ENCODE assay signal across 21 cellular contexts in genomic region chr2:60820416-60821132, GRCh38.
DNase-seq lines count a peak whose midpoint lies in the region; ATAC-seq and TF ChIP-seq lines count a peak whose summit lies in the region.
"Had no signal": no experiment of that assay in that cellular context is flagged by ENCODE, and none has a peak within 500 bp of the region (broad histone marks: within the 10 kb centered on the region; RNA-seq: fewer than 3 reads in every experiment).

No MANE protein-coding gene starts in this region.

- H3K27ac ChIP-seq in KOPT-K1 (ENCODE audit: low read depth, low read length, poor library complexity, severe bottlenecking), result peak overlapping the region; percentile 76
- no peak overlapping the region for H3K27ac ChIP-seq in effector memory CD4-positive, alpha-beta T cell (ENCODE audit: insufficient read depth, low read length, poor library complexity, severe bottlenecking)
- no peak overlapping the region for H3K27ac ChIP-seq in MM.1S (ENCODE audit: low read length)
- H3K27ac ChIP-seq: A549, adrenal gland, upper lobe of left lung had no signal

- no peaks in the 10 kb centered on the region for H3K9me2 ChIP-seq in MM.1S (replicated peaks; ENCODE audit: insufficient read depth, low read length)

- no peaks in the 10 kb centered on the region for H4K20me1 ChIP-seq in MM.1S (ENCODE audit: insufficient read depth, low read length)

- H3K4me3 Mint-ChIP-seq in activated CD4-positive, alpha-beta T cell treated with anti-CD3 and anti-CD28 coated beads, Interleukin-2, amount 10 ng/mL, durations not matched to agents 24 days and 14 days, result peak overlapping the region; percentile 5
- no peak overlapping the region for H3K4me3 Mint-ChIP-seq in activated T-helper 2 cell treated with anti-CD3 and anti-CD28 coated beads, Interferon-gamma antibody, Interleukin-2, Interleukin-4, amounts not matched to agents 10 μg/mL and 5 μg/mL and 100 μg/mL, durations not matched to agents 14 hours and 24 hours and 36 hours (ENCODE audit: low read depth)
- H3K4me3 Mint-ChIP-seq in natural killer cell, result peak overlapping the region; percentile 50

- no peak overlapping the region for H3K4me2 ChIP-seq in MM.1S (ENCODE audit: low read depth, low read length)
- H3K4me2 ChIP-seq: A549 had no signal

- H3K4me3 ChIP-seq in effector memory CD4-positive, alpha-beta T cell (ENCODE audit: insufficient read depth, low read depth, low read length, poor library complexity, severe bottlenecking), result no peak overlapping the region
- no peak overlapping the region for H3K4me3 ChIP-seq in MM.1S (ENCODE audit: low read length)
- H3K4me3 ChIP-seq: A549, adrenal gland, upper lobe of left lung had no signal

- no peaks in the 10 kb centered on the region for H3F3A ChIP-seq in MM.1S (ENCODE audit: insufficient read depth, low read length)

- H3K9me3 Mint-ChIP-seq in activated CD4-positive, alpha-beta T cell treated with anti-CD3 and anti-CD28 coated beads, Interleukin-2, amount 10 ng/mL, durations not matched to agents 24 days and 14 days, result peaks cover 7% of the 10 kb centered on the region
- H3K9me3 Mint-ChIP-seq in activated T-helper 2 cell treated with anti-CD3 and anti-CD28 coated beads, Interferon-gamma antibody, Interleukin-2, Interleukin-4, amounts not matched to agents 10 μg/mL and 5 μg/mL and 100 μg/mL, durations not matched to agents 14 hours and 24 hours and 36 hours, result peaks cover 4% of the 10 kb centered on the region
- no peaks in the 10 kb centered on the region for H3K9me3 Mint-ChIP-seq in natural killer cell

- H3K9ac ChIP-seq in MM.1S (ENCODE audit: low read length), result no peak overlapping the region

- ATAC-seq in natural killer cell (no peak), GM18873 (IDR thresholded peaks at IDR 0.05; ENCODE audit: low FRiP score, unreplicated experiment) (no peak)
- ATAC-seq: A549, Right ventricle myocardium inferior had no signal

- H2AFZ ChIP-seq in MM.1S (ENCODE audit: low read length), result no peak overlapping the region

- peak overlapping the region; percentile 83 for H3K27ac Mint-ChIP-seq in activated CD4-positive, alpha-beta T cell treated with anti-CD3 and anti-CD28 coated beads, Interleukin-2, amount 10 ng/mL, durations not matched to agents 24 days and 14 days
- H3K27ac Mint-ChIP-seq in activated T-helper 2 cell treated with anti-CD3 and anti-CD28 coated beads, Interferon-gamma antibody, Interleukin-2, Interleukin-4, amounts not matched to agents 10 μg/mL and 5 μg/mL and 100 μg/mL, durations not matched to agents 14 hours and 24 hours and 36 hours, result peak overlapping the region; percentile 36
- peak overlapping the region; percentile 95 to 98 for H3K27ac Mint-ChIP-seq in natural killer cell

- no peaks in the 10 kb centered on the region for H3K79me2 ChIP-seq in MM.1S (ENCODE audit: low read length)

- no peak for DNase-seq in activated CD4-positive, alpha-beta T cell treated with anti-CD3 and anti-CD28 coated beads, Interleukin-2, amount 10 ng/mL, durations not matched to agents 24 days and 14 days
- DNase-seq in activated CD4-positive, alpha-beta T cell treated with anti-CD3 and anti-CD28 coated beads for 48 hours, result no peak
- no peak for DNase-seq in activated T-helper 2 cell treated with anti-CD3 and anti-CD28 coated beads, Interferon-gamma antibody, Interleukin-2, Interleukin-4, amounts not matched to agents 10 μg/mL and 5 μg/mL and 100 μg/mL, durations not matched to agents 14 hours and 24 hours and 36 hours (ENCODE audit: low spot score)
- no peak for DNase-seq in natural killer cell
- no peak for DNase-seq in effector memory CD4-positive, alpha-beta T cell
- no peak for DNase-seq in MM.1S
- DNase-seq: activated CD4-positive, alpha-beta T cell treated with anti-CD3 and anti-CD28 coated beads for 1 hour; activated T-cell treated with anti-CD3 and anti-CD28 coated beads, Interleukin-2, amount 50 U/mL, for 1 hour; adrenal gland; glutamatergic neuron; NCI-H146; NCI-H2171; NCI-H69; occipital lobe; retina; stimulated activated CD4-positive, alpha-beta T cell treated with anti-CD3 and anti-CD28 coated beads, Interleukin-4, amount 100 ng/mL, for 24 hours had no signal

- no peaks in the 10 kb centered on the region for H3K27me3 ChIP-seq in effector memory CD4-positive, alpha-beta T cell (replicated peaks; ENCODE audit: control insufficient read depth, insufficient read depth, low read length, poor library complexity, severe bottlenecking)
- peaks cover 12% of the 10 kb centered on the region; the same call in 1 of the 2 replicates for H3K27me3 ChIP-seq in MM.1S (replicated peaks; ENCODE audit: insufficient read depth, low read length)
- H3K27me3 ChIP-seq: adrenal gland, upper lobe of left lung had no signal

- TF ChIP-seq CTCF in natural killer cell (IDR thresholded peaks at IDR 0.05), result no peak
- TF ChIP-seq CTCF in MM.1S (IDR thresholded peaks at IDR 0.05; ENCODE audit: low read length), result no peak

- no peaks in the 10 kb centered on the region for H3K27me3 Mint-ChIP-seq in activated CD4-positive, alpha-beta T cell treated with anti-CD3 and anti-CD28 coated beads, Interleukin-2, amount 10 ng/mL, durations not matched to agents 24 days and 14 days
- no peaks in the 10 kb centered on the region for H3K27me3 Mint-ChIP-seq in activated T-helper 2 cell treated with anti-CD3 and anti-CD28 coated beads, Interferon-gamma antibody, Interleukin-2, Interleukin-4, amounts not matched to agents 10 μg/mL and 5 μg/mL and 100 μg/mL, durations not matched to agents 14 hours and 24 hours and 36 hours (ENCODE audit: low read depth)
- H3K27me3 Mint-ChIP-seq in natural killer cell (ENCODE audit: low read depth in 2 of 2), result no peaks in the 10 kb centered on the region

- intact Hi-C loops in activated CD4-positive, alpha-beta T cell treated with anti-CD3 and anti-CD28 coated beads, Interleukin-2, amount 10 ng/mL, durations not matched to agents 24 days and 14 days (cut with micrococcal nuclease), result no loop called here
- intact Hi-C loops in activated T-helper 2 cell treated with anti-CD3 and anti-CD28 coated beads, Interferon-gamma antibody, Interleukin-2, Interleukin-4, amounts not matched to agents 10 μg/mL and 5 μg/mL and 100 μg/mL, durations not matched to agents 14 hours and 24 hours and 36 hours (cut with micrococcal nuclease), result no loop called here
- intact Hi-C loops in natural killer cell (cut with micrococcal nuclease), result no loop called here

- H3K9me3 ChIP-seq in KOPT-K1 (ENCODE audit: insufficient read depth, low read length, poor library complexity, severe bottlenecking) (no peaks in the 10 kb centered on the region), MM.1S (replicated peaks; ENCODE audit: insufficient read depth, low read length) (no peaks in the 10 kb centered on the region)
- H3K9me3 ChIP-seq in effector memory CD4-positive, alpha-beta T cell (ENCODE audit: control insufficient read depth, low read length), result no peaks in the 10 kb centered on the region
- H3K9me3 ChIP-seq: A549, adrenal gland, upper lobe of left lung had no signal

- peaks cover 46% of the 10 kb centered on the region for H3K4me1 Mint-ChIP-seq in activated CD4-positive, alpha-beta T cell treated with anti-CD3 and anti-CD28 coated beads, Interleukin-2, amount 10 ng/mL, durations not matched to agents 24 days and 14 days
- peaks cover 43% of the 10 kb centered on the region for H3K4me1 Mint-ChIP-seq in activated T-helper 2 cell treated with anti-CD3 and anti-CD28 coated beads, Interferon-gamma antibody, Interleukin-2, Interleukin-4, amounts not matched to agents 10 μg/mL and 5 μg/mL and 100 μg/mL, durations not matched to agents 14 hours and 24 hours and 36 hours (ENCODE audit: low read depth)
- peaks cover 38 to 49% of the 10 kb centered on the region in 2 donors for H3K4me1 Mint-ChIP-seq in natural killer cell

- H3K4me1 ChIP-seq in effector memory CD4-positive, alpha-beta T cell (ENCODE audit: control insufficient read depth, insufficient read depth, low read length, poor library complexity, severe bottlenecking), result peaks cover 15% of the 10 kb centered on the region
- H3K4me1 ChIP-seq in MM.1S (ENCODE audit: low read length), result peaks cover 7% of the 10 kb centered on the region; the same call in 1 of the 2 replicates
- H3K4me1 ChIP-seq: adrenal gland, upper lobe of left lung had no signal

- peaks cover 5% of the 10 kb centered on the region for H3K36me3 Mint-ChIP-seq in activated CD4-positive, alpha-beta T cell treated with anti-CD3 and anti-CD28 coated beads, Interleukin-2, amount 10 ng/mL, durations not matched to agents 24 days and 14 days (ENCODE audit: low read depth)
- peaks cover 3% of the 10 kb centered on the region for H3K36me3 Mint-ChIP-seq in activated T-helper 2 cell treated with anti-CD3 and anti-CD28 coated beads, Interferon-gamma antibody, Interleukin-2, Interleukin-4, amounts not matched to agents 10 μg/mL and 5 μg/mL and 100 μg/mL, durations not matched to agents 14 hours and 24 hours and 36 hours (ENCODE audit: low read depth)
- no peaks in the 10 kb centered on the region for H3K36me3 Mint-ChIP-seq in natural killer cell

- H3K36me3 ChIP-seq in KOPT-K1 (ENCODE audit: insufficient read depth, low read length), result no peaks in the 10 kb centered on the region
- no peaks in the 10 kb centered on the region for H3K36me3 ChIP-seq in effector memory CD4-positive, alpha-beta T cell (ENCODE audit: control insufficient read depth, insufficient read depth, low read length)
- no peaks in the 10 kb centered on the region for H3K36me3 ChIP-seq in MM.1S (replicated peaks; ENCODE audit: insufficient read depth, low read length)
- H3K36me3 ChIP-seq: adrenal gland, upper lobe of left lung had no signal

Comparison
In these comparisons a context has a peak if more than half of its experiments do, and no peak if none do; other contexts are left out.
1. H3K27ac Mint-ChIP-seq: peak in every context shown above with its lines; median percentile 96 in natural killer cell; 83 in activated CD4-positive, alpha-beta T cell treated with anti-CD3 and anti-CD28 coated beads, Interleukin-2, amount 10 ng/mL, durations not matched to agents 24 days and 14 days; 36 in activated T-helper 2 cell treated with anti-CD3 and anti-CD28 coated beads, Interferon-gamma antibody, Interleukin-2, Interleukin-4, amounts not matched to agents 10 μg/mL and 5 μg/mL and 100 μg/mL, durations not matched to agents 14 hours and 24 hours and 36 hours.